ENCODE assay signal across 6 cellular contexts in genomic region chr12:123671876-123672275, GRCh38. TPM values are rescaled to one million over a fixed set of nuclear protein-coding genes. Genes with fewer than 3 reads are reported as not detected.
DNase-seq lines count a peak whose midpoint lies in the region; ATAC-seq lines count a peak whose summit lies in the region.

No MANE protein-coding gene starts in this region.

- DNase-seq in CD8-positive, alpha-beta memory T cell: no peak
- no peak for DNase-seq in activated CD4-positive, alpha-beta memory T cell treated with anti-CD3 and anti-CD28 coated beads for 36 hours
- DNase-seq in KG1 (lab: John Stamatoyannopoulos, UW) (no peak), midbrain (lab: John Stamatoyannopoulos, UW) (no peak)

- POLR2A ChIA-PET in CD8-positive, alpha-beta memory T cell (lab: Charles Lee): interaction anchor here (0.9 kb wide), 1 partner anchor 13 kb away, joined by 3 read pairs; no protein-coding TSS in a partner anchor
- POLR2A ChIA-PET in activated CD4-positive, alpha-beta memory T cell treated with anti-CD3 and anti-CD28 coated beads for 36 hours (lab: Charles Lee): no interaction called here

- peak overlapping the region in 5 of 8 donors; percentile 23 to 84 (median 57) for H3K27ac Mint-ChIP-seq in CD8-positive, alpha-beta memory T cell
- no peak overlapping the region for H3K27ac Mint-ChIP-seq in activated CD4-positive, alpha-beta memory T cell treated with anti-CD3 and anti-CD28 coated beads for 36 hours

- H3K27me3 Mint-ChIP-seq in CD8-positive, alpha-beta memory T cell: no peaks in the 10 kb centered on the region
- no peaks in the 10 kb centered on the region for H3K27me3 Mint-ChIP-seq in activated CD4-positive, alpha-beta memory T cell treated with anti-CD3 and anti-CD28 coated beads for 36 hours

- H3K9me3 ChIP-seq in CD8-positive, alpha-beta memory T cell (ENCODE audit: low read length): no peaks in the 10 kb centered on the region
- H3K9me3 ChIP-seq in mucosa of stomach (ENCODE audit: control insufficient read depth, low read length): no peaks in the 10 kb centered on the region

- H3K4me1 Mint-ChIP-seq in CD8-positive, alpha-beta memory T cell: peaks cover 17 to 23% (median 19%) of the 10 kb centered on the region in 3 donors
- H3K4me1 Mint-ChIP-seq in activated CD4-positive, alpha-beta memory T cell treated with anti-CD3 and anti-CD28 coated beads for 36 hours (ENCODE audit: low read depth): peaks cover 17% of the 10 kb centered on the region

- H3K9ac ChIP-seq in mucosa of stomach (ENCODE audit: low read length): peak overlapping the region; percentile 65

- intact Hi-C loops in activated CD4-positive, alpha-beta memory T cell treated with anti-CD3 and anti-CD28 coated beads for 36 hours (cut with micrococcal nuclease): loop anchor here (1.0 kb wide), 2 partner anchors 39 to 43 kb away; partner anchors contain the start of genes EIF2B1 and GTF2H3

- H3K4me3 Mint-ChIP-seq in CD8-positive, alpha-beta memory T cell: peak overlapping the region; percentile 87 to 95 (median 89)
- peak overlapping the region; percentile 82 for H3K4me3 Mint-ChIP-seq in activated CD4-positive, alpha-beta memory T cell treated with anti-CD3 and anti-CD28 coated beads for 36 hours

- peak overlapping the region; percentile 90 for H3K4me3 ChIP-seq in CD8-positive, alpha-beta memory T cell (ENCODE audit: low read length)
- H3K4me3 ChIP-seq in mucosa of stomach (ENCODE audit: low read length): peak overlapping the region; percentile 79

- H3K36me3 ChIP-seq in CD8-positive, alpha-beta memory T cell (ENCODE audit: insufficient read depth, low read length): no peaks in the 10 kb centered on the region
- no peaks in the 10 kb centered on the region for H3K36me3 ChIP-seq in mucosa of stomach (ENCODE audit: control insufficient read depth, insufficient read depth, low read length)

- H3K36me3 Mint-ChIP-seq in CD8-positive, alpha-beta memory T cell: peaks cover 0 to 23% (median 1%) of the 10 kb centered on the region in 3 donors
- H3K36me3 Mint-ChIP-seq in activated CD4-positive, alpha-beta memory T cell treated with anti-CD3 and anti-CD28 coated beads for 36 hours: peaks cover 8% of the 10 kb centered on the region

- no peak for ATAC-seq in HG03565 (IDR thresholded peaks at IDR 0.05; ENCODE audit: unreplicated experiment)

- H3K27ac ChIP-seq in CD8-positive, alpha-beta memory T cell (ENCODE audit: low read depth, low read length): no peak overlapping the region

- no peaks in the 10 kb centered on the region for H3K27me3 ChIP-seq in CD8-positive, alpha-beta memory T cell (ENCODE audit: insufficient read depth, low read length, poor library complexity, severe bottlenecking)
- no peaks in the 10 kb centered on the region for H3K27me3 ChIP-seq in mucosa of stomach (ENCODE audit: control insufficient read depth, insufficient read depth, low read length)

- CTCF ChIA-PET in CD8-positive, alpha-beta memory T cell (lab: Charles Lee): interaction anchor here (0.9 kb wide), 1 partner anchor 10 kb away, joined by 4 read pairs; no protein-coding TSS in a partner anchor
- CTCF ChIA-PET in activated CD4-positive, alpha-beta memory T cell treated with anti-CD3 and anti-CD28 coated beads for 36 hours (lab: Charles Lee): no interaction called here

- no peaks in the 10 kb centered on the region for H3K9me3 Mint-ChIP-seq in CD8-positive, alpha-beta memory T cell
- no peaks in the 10 kb centered on the region for H3K9me3 Mint-ChIP-seq in activated CD4-positive, alpha-beta memory T cell treated with anti-CD3 and anti-CD28 coated beads for 36 hours

- H3K4me1 ChIP-seq in CD8-positive, alpha-beta memory T cell (ENCODE audit: insufficient read depth, low read length): peaks cover 10% of the 10 kb centered on the region
- peaks cover 10% of the 10 kb centered on the region for H3K4me1 ChIP-seq in mucosa of stomach (ENCODE audit: control insufficient read depth, insufficient read depth, low read length)

RNA-seq across cellular contexts. Expression of gene TCTN2, which starts 1.0 kb away (rescaled TPM):
- total RNA-seq in CD8-positive, alpha-beta memory T cell: 1 to 10 TPM; 5.5 to 5.7 TPM
- 1.5 TPM for polyA plus RNA-seq in CD8-positive, alpha-beta memory T cell
- total RNA-seq in activated CD4-positive, alpha-beta memory T cell treated with anti-CD3 and anti-CD28 coated beads for 36 hours: 1 to 10 TPM; 3.7 to 3.8 TPM

RNA-seq across cellular contexts. Expression of gene GTF2H3, which starts 38.2 kb away (rescaled TPM):
- total RNA-seq in CD8-positive, alpha-beta memory T cell: 10 to 100 TPM; 72.0 to 74.6 TPM
- polyA plus RNA-seq in CD8-positive, alpha-beta memory T cell: 24.8 TPM
- 10 to 100 TPM; 57.2 to 58.4 TPM for total RNA-seq in activated CD4-positive, alpha-beta memory T cell treated with anti-CD3 and anti-CD28 coated beads for 36 hours

RNA-seq across cellular contexts. Expression of gene EIF2B1, which starts 38.4 kb away (rescaled TPM):
- total RNA-seq in CD8-positive, alpha-beta memory T cell: 10 to 100 TPM; 91.3 to 99.1 TPM
- 61.1 TPM for polyA plus RNA-seq in CD8-positive, alpha-beta memory T cell
- total RNA-seq in activated CD4-positive, alpha-beta memory T cell treated with anti-CD3 and anti-CD28 coated beads for 36 hours: 10 to 100 TPM; 51.7 to 61.9 TPM

RNA-seq across cellular contexts. Expression of gene ATP6V0A2, which starts 40.3 kb away (rescaled TPM):
- total RNA-seq in CD8-positive, alpha-beta memory T cell: 100 to 1,000 TPM; 109 to 113 TPM
- polyA plus RNA-seq in CD8-positive, alpha-beta memory T cell: 27.1 TPM
- total RNA-seq in activated CD4-positive, alpha-beta memory T cell treated with anti-CD3 and anti-CD28 coated beads for 36 hours: 10 to 100 TPM; 82.3 to 83.4 TPM
